8 cellular contexts compared by ENCODE assay signal in the genomic region with DNA sequence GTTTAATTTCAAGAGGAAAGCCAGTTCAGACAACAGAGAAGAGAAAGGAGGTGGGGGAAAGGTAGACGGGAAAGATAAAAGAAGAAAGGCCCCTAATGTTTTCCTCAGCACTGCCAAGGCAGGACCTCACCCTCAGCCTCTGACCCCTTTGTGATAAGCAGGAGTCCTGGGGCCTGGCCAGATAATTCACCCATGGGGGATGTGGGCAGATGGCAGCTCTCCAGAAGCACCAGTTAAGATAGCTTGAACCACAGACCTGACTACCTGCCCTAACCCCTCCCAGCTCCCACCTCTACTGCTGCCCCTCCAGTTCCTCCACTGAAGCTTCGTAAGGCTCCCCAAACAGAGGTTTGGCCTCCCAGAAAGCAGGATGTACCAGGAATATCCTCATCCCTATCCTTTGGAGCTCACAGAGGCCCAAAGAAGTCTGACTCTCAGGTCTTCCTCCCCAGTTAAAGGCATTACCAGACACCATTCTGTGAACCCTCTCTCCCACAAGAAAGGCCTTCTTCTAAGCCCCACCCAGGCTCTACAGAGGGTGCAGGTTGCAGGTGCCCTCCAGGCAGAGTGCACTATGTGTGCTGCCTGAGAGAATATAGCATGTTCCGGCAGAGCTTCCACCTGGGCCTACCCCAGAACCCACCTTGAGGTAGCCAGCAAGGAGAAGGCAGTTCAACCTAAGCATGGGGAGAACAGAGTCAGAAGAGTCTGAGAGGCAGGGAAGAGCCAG. TPM values are rescaled to one million over a fixed set of nuclear protein-coding genes. Genes with fewer than 3 reads are reported as not detected.
A peak's percentile ranks its signal among the peaks of the same experiment; 100 is the strongest.
DNase-seq lines count a peak whose midpoint lies in the region; ATAC-seq lines count a peak whose summit lies in the region.

No MANE protein-coding gene starts in this region.

- H3K4me1 ChIP-seq in CD4-positive, alpha-beta memory T cell (ENCODE audit: insufficient read depth, low read length): peaks cover 28% of the 10 kb centered on the region

- no peak overlapping the region for H3K4me3 ChIP-seq in CD4-positive, alpha-beta memory T cell (ENCODE audit: low read length in 2 of 2)
- H3K4me3 ChIP-seq in Jurkat, Clone E6-1 (ENCODE audit: low read length): no peak overlapping the region

- H3K9me3 ChIP-seq in CD4-positive, alpha-beta memory T cell (ENCODE audit: control insufficient read depth in 1 of 2, low read length in 2 of 2): no peaks in the 10 kb centered on the region

- peak overlapping the region in 7 of 8 donors; percentile 35 to 76 (median 61) for H3K4me3 Mint-ChIP-seq in CD4-positive, alpha-beta memory T cell
- H3K4me3 Mint-ChIP-seq in activated naive CD8-positive, alpha-beta T cell treated with anti-CD3 and anti-CD28 coated beads, Interleukin-2, amount 50 U/mL, for 24 hours: no peak overlapping the region
- no peak overlapping the region for H3K4me3 Mint-ChIP-seq in natural killer cell treated with Interleukin-12 subunit alpha and Interleukin-12 subunit beta and Interleukin-15 and Interleukin-18, amount 100 ng/mL, for 72 hours

- no peaks in the 10 kb centered on the region for H3K9me3 Mint-ChIP-seq in CD4-positive, alpha-beta memory T cell
- H3K9me3 Mint-ChIP-seq in activated naive CD8-positive, alpha-beta T cell treated with anti-CD3 and anti-CD28 coated beads, Interleukin-2, amount 50 U/mL, for 24 hours: no peaks in the 10 kb centered on the region
- H3K9me3 Mint-ChIP-seq in natural killer cell treated with Interleukin-12 subunit alpha and Interleukin-12 subunit beta and Interleukin-15 and Interleukin-18, amount 100 ng/mL, for 72 hours: no peaks in the 10 kb centered on the region

- DNase-seq in CD4-positive, alpha-beta memory T cell: peak in 3 of 5 donors; percentile 20 to 32 (median 28)
- peak; percentile 55 for DNase-seq in Jurkat, Clone E6-1 (ENCODE audit: low read depth, low spot score)
- DNase-seq in activated naive CD8-positive, alpha-beta T cell treated with anti-CD3 and anti-CD28 coated beads, Interleukin-2, amount 50 U/mL, for 24 hours: no peak
- no peak for DNase-seq in natural killer cell treated with Interleukin-12 subunit alpha and Interleukin-12 subunit beta and Interleukin-15 and Interleukin-18, amount 100 ng/mL, for 72 hours (ENCODE audit: low spot score)
- DNase-seq in iPS-NIHi11 (ENCODE audit: low spot score): no peak
- no peak for DNase-seq in NCI-H146 treated with DMSO at 0.1 percent for 48 hours (lab: John Stamatoyannopoulos, UW; ENCODE audit: unreplicated experiment)
- DNase-seq in foreskin melanocyte: no peak

- peaks cover 16 to 32% of the 10 kb centered on the region in 2 donors for H3K36me3 Mint-ChIP-seq in CD4-positive, alpha-beta memory T cell
- H3K36me3 Mint-ChIP-seq in activated naive CD8-positive, alpha-beta T cell treated with anti-CD3 and anti-CD28 coated beads, Interleukin-2, amount 50 U/mL, for 24 hours (ENCODE audit: low read depth): peaks cover 30% of the 10 kb centered on the region
- H3K36me3 Mint-ChIP-seq in natural killer cell treated with Interleukin-12 subunit alpha and Interleukin-12 subunit beta and Interleukin-15 and Interleukin-18, amount 100 ng/mL, for 72 hours: peaks cover 14% of the 10 kb centered on the region

- no peaks in the 10 kb centered on the region for H3K27me3 ChIP-seq in CD4-positive, alpha-beta memory T cell (ENCODE audit: insufficient read depth, low read length)

- no peaks in the 10 kb centered on the region for H3K27me3 Mint-ChIP-seq in CD4-positive, alpha-beta memory T cell
- no peaks in the 10 kb centered on the region for H3K27me3 Mint-ChIP-seq in activated naive CD8-positive, alpha-beta T cell treated with anti-CD3 and anti-CD28 coated beads, Interleukin-2, amount 50 U/mL, for 24 hours
- H3K27me3 Mint-ChIP-seq in natural killer cell treated with Interleukin-12 subunit alpha and Interleukin-12 subunit beta and Interleukin-15 and Interleukin-18, amount 100 ng/mL, for 72 hours: no peaks in the 10 kb centered on the region

- peaks cover 18% of the 10 kb centered on the region for H3K36me3 ChIP-seq in CD4-positive, alpha-beta memory T cell (ENCODE audit: insufficient read depth, low read length)

- POLR2A ChIA-PET in CD4-positive, alpha-beta memory T cell (lab: Charles Lee; ENCODE audit: partially characterized antibody): interaction anchor here (0.6 to 8.9 kb wide), 5 partner anchors 9 to 23 kb away, joined by 4 to 80 read pairs (median 6); partner anchors contain the start of genes CHTOP, ILF2 and SNAPIN

- peaks cover 27 to 54% (median 38%) of the 10 kb centered on the region in 4 donors for H3K4me1 Mint-ChIP-seq in CD4-positive, alpha-beta memory T cell
- H3K4me1 Mint-ChIP-seq in activated naive CD8-positive, alpha-beta T cell treated with anti-CD3 and anti-CD28 coated beads, Interleukin-2, amount 50 U/mL, for 24 hours: peaks cover 44% of the 10 kb centered on the region
- H3K4me1 Mint-ChIP-seq in natural killer cell treated with Interleukin-12 subunit alpha and Interleukin-12 subunit beta and Interleukin-15 and Interleukin-18, amount 100 ng/mL, for 72 hours (ENCODE audit: low read depth in 2 of 2): peaks cover 31 to 35% of the 10 kb centered on the region in 2 donors

- CTCF ChIA-PET in CD4-positive, alpha-beta memory T cell (lab: Charles Lee; ENCODE audit: partially characterized antibody): interaction anchor here (1.0 to 1.5 kb wide), 3 partner anchors 28 to 327 kb away, joined by 3 to 4 read pairs (median 3); no protein-coding TSS in a partner anchor

- intact Hi-C loops in CD4-positive, alpha-beta memory T cell (cut with micrococcal nuclease): no loop called here

- H3K27ac Mint-ChIP-seq in CD4-positive, alpha-beta memory T cell: peak overlapping the region; percentile 60 to 91 (median 88)
- peak overlapping the region; percentile 72 for H3K27ac Mint-ChIP-seq in activated naive CD8-positive, alpha-beta T cell treated with anti-CD3 and anti-CD28 coated beads, Interleukin-2, amount 50 U/mL, for 24 hours
- peak overlapping the region; percentile 48 to 84 for H3K27ac Mint-ChIP-seq in natural killer cell treated with Interleukin-12 subunit alpha and Interleukin-12 subunit beta and Interleukin-15 and Interleukin-18, amount 100 ng/mL, for 72 hours

- H3K27ac ChIP-seq in CD4-positive, alpha-beta memory T cell (ENCODE audit: low read depth, low read length): peak overlapping the region; percentile 17

- peak; percentile 22 for ATAC-seq in activated naive CD8-positive, alpha-beta T cell treated with anti-CD3 and anti-CD28 coated beads, Interleukin-2, amount 50 U/mL, for 24 hours
- ATAC-seq in natural killer cell treated with Interleukin-12 subunit alpha and Interleukin-12 subunit beta and Interleukin-15 and Interleukin-18, amount 100 ng/mL, for 72 hours: peak in 1 of 2 donors; percentile 24
- ATAC-seq in esophagus mucosa: no peak

RNA-seq across cellular contexts. Expression of gene SNAPIN, which starts 9.2 kb away (rescaled TPM):
- total RNA-seq in CD4-positive, alpha-beta memory T cell: 10 to 100 TPM; 26.4 to 28.2 TPM
- 10 to 100 TPM; 74.4 to 85.6 TPM for polyA plus RNA-seq in CD4-positive, alpha-beta memory T cell
- 58.8 TPM for polyA plus RNA-seq in Jurkat, Clone E6-1 (2012; ENCODE audit: insufficient read depth, insufficient read length)
- total RNA-seq in natural killer cell treated with Interleukin-12 subunit alpha and Interleukin-12 subunit beta and Interleukin-15 and Interleukin-18, amount 100 ng/mL, for 72 hours: 10 to 100 TPM; 23.9 to 42.5 TPM
- total RNA-seq in esophagus mucosa: 32.0 TPM

RNA-seq across cellular contexts. Expression of gene CHTOP, which starts 15.4 kb away (rescaled TPM):
- total RNA-seq in CD4-positive, alpha-beta memory T cell: 100 to 1,000 TPM; 144 to 149 TPM
- 10 to 100 TPM; 42.2 to 75.5 TPM for polyA plus RNA-seq in CD4-positive, alpha-beta memory T cell
- 119 TPM for polyA plus RNA-seq in Jurkat, Clone E6-1 (2012; ENCODE audit: insufficient read depth, insufficient read length)
- 10 to 100 TPM; 82.1 to 96.8 TPM for total RNA-seq in natural killer cell treated with Interleukin-12 subunit alpha and Interleukin-12 subunit beta and Interleukin-15 and Interleukin-18, amount 100 ng/mL, for 72 hours
- 44.0 TPM for total RNA-seq in esophagus mucosa

RNA-seq across cellular contexts. Expression of gene S100A1, which starts 21.1 kb away (rescaled TPM):
- not detected for total RNA-seq in CD4-positive, alpha-beta memory T cell
- not detected for polyA plus RNA-seq in CD4-positive, alpha-beta memory T cell
- 0.60 TPM for polyA plus RNA-seq in Jurkat, Clone E6-1 (2012; ENCODE audit: insufficient read depth, insufficient read length)
- not detected for total RNA-seq in natural killer cell treated with Interleukin-12 subunit alpha and Interleukin-12 subunit beta and Interleukin-15 and Interleukin-18, amount 100 ng/mL, for 72 hours
- total RNA-seq in esophagus mucosa: 0.44 TPM

RNA-seq across cellular contexts. Expression of gene ILF2, which starts 21.5 kb away (rescaled TPM):
- total RNA-seq in CD4-positive, alpha-beta memory T cell: 10 to 100 TPM; 82.3 to 87.8 TPM
- polyA plus RNA-seq in CD4-positive, alpha-beta memory T cell: 100 to 1,000 TPM; 136 to 200 TPM
- 335 TPM for polyA plus RNA-seq in Jurkat, Clone E6-1 (2012; ENCODE audit: insufficient read depth, insufficient read length)
- total RNA-seq in natural killer cell treated with Interleukin-12 subunit alpha and Interleukin-12 subunit beta and Interleukin-15 and Interleukin-18, amount 100 ng/mL, for 72 hours: 100 to 1,000 TPM; 198 to 210 TPM
- 131 TPM for total RNA-seq in esophagus mucosa

RNA-seq across cellular contexts. Expression of gene S100A13, which starts 22.0 kb away (rescaled TPM):
- 1 to 10 TPM; 4.3 to 5.2 TPM for total RNA-seq in CD4-positive, alpha-beta memory T cell
- polyA plus RNA-seq in CD4-positive, alpha-beta memory T cell: under 1 TPM in 1 of 2 donors, not detected in 1; 0.56 TPM
- polyA plus RNA-seq in Jurkat, Clone E6-1 (2012; ENCODE audit: insufficient read depth, insufficient read length): 1.9 TPM
- 10 to 100 TPM in 1 of 2 donors, 1 to 10 TPM in 1; 5.0 to 10.3 TPM for total RNA-seq in natural killer cell treated with Interleukin-12 subunit alpha and Interleukin-12 subunit beta and Interleukin-15 and Interleukin-18, amount 100 ng/mL, for 72 hours
- 52.5 TPM for total RNA-seq in esophagus mucosa

Comparison
In these comparisons a context has a peak if more than half of its experiments do, and no peak if none do; other contexts are left out.
1. DNase-seq: peak in CD4-positive, alpha-beta memory T cell (3 of 5) and Jurkat, Clone E6-1 (single experiment); none in activated naive CD8-positive, alpha-beta T cell treated with anti-CD3 and anti-CD28 coated beads, Interleukin-2, amount 50 U/mL, for 24 hours (single experiment), natural killer cell treated with Interleukin-12 subunit alpha and Interleukin-12 subunit beta and Interleukin-15 and Interleukin-18, amount 100 ng/mL, for 72 hours (single experiment), iPS-NIHi11 (single experiment), NCI-H146 treated with DMSO at 0.1 percent for 48 hours (single experiment) and foreskin melanocyte (single experiment).
2. H3K4me3 Mint-ChIP-seq: peak in CD4-positive, alpha-beta memory T cell (7 of 8); none in activated naive CD8-positive, alpha-beta T cell treated with anti-CD3 and anti-CD28 coated beads, Interleukin-2, amount 50 U/mL, for 24 hours (single experiment) and natural killer cell treated with Interleukin-12 subunit alpha and Interleukin-12 subunit beta and Interleukin-15 and Interleukin-18, amount 100 ng/mL, for 72 hours (single experiment).
3. Peak in every context shown above with its lines, with median percentiles within 50 percentile points of each other: H3K27ac Mint-ChIP-seq.